Comparison of ENCODE assay signal across 1 cellular context in genomic region chr6:144336900-144337299, GRCh38.
TF ChIP-seq lines count a peak whose summit lies in the region.

No MANE protein-coding gene starts in this region.

TF ChIP-seq in IMR-90, 13 proteins besides CTCF, POLR2A, EP300 and RAD21:
- TF ChIP-seq BHLHE40 (IDR thresholded peaks at IDR 0.05; ENCODE audit: low read depth, low read length), result no peak
- no peak for TF ChIP-seq SMC3 (IDR thresholded peaks at IDR 0.05; ENCODE audit: low read depth, low read length)
- TF ChIP-seq NFE2L2 (IDR thresholded peaks at IDR 0.05; ENCODE audit: low read depth, low read length), result no peak
- no peak for TF ChIP-seq MAZ (IDR thresholded peaks at IDR 0.05; ENCODE audit: borderline replicate concordance, low read depth, low read length)
- TF ChIP-seq RCOR1 (IDR thresholded peaks at IDR 0.05; ENCODE audit: insufficient replicate concordance, low read length), result no peak
- TF ChIP-seq MAFK (IDR thresholded peaks at IDR 0.05; ENCODE audit: low read depth, low read length), result no peak
- TF ChIP-seq RFX5 (IDR thresholded peaks at IDR 0.05; ENCODE audit: low read depth, low read length), result no peak
- TF ChIP-seq USF2 (IDR thresholded peaks at IDR 0.05; ENCODE audit: low read depth, low read length), result no peak
- no peak for TF ChIP-seq ELK1 (IDR thresholded peaks at IDR 0.05; ENCODE audit: borderline replicate concordance, low read depth, low read length)
